ENCODE assay signal across 26 cellular contexts in genomic region chr1:168139070-168139469, GRCh38. TPM values are rescaled to one million over a fixed set of nuclear protein-coding genes. Genes with fewer than 3 reads are reported as not detected.
"Had no signal": no experiment of that assay in that cellular context is flagged by ENCODE, and none has a peak within 500 bp of the region (broad histone marks: within the 10 kb centered on the region; RNA-seq: fewer than 3 reads in every experiment).

No MANE protein-coding gene starts in this region.

- FAIRE-seq: endothelial cell of umbilical vein, kidney had no signal

- H3K9me3 ChIP-seq: esophagus muscularis mucosa, gastroesophageal sphincter, heart left ventricle, prostate gland, right atrium auricular region, sigmoid colon, spleen, thoracic aorta, tibial nerve, upper lobe of right lung, uterus had no signal

- H3K36me3 Mint-ChIP-seq: natural killer cell; stimulated activated memory B cell treated with anti-CD40 and anti-IgM and Interleukin-4, amounts not matched to agents 10 μg/mL and 1 μg/mL and 100 μg/mL, for 72 hours had no signal

- H3K4me3 Mint-ChIP-seq: memory B cell; stimulated activated memory B cell treated with anti-CD40 and anti-IgM and Interleukin-4, amounts not matched to agents 10 μg/mL and 1 μg/mL and 100 μg/mL, for 72 hours had no signal

- H3K9me3 Mint-ChIP-seq: memory B cell; natural killer cell; neural progenitor cell; stimulated activated memory B cell treated with anti-CD40 and anti-IgM and Interleukin-4, amounts not matched to agents 10 μg/mL and 1 μg/mL and 100 μg/mL, for 72 hours had no signal

- H3K27ac ChIP-seq: coronary artery, foreskin keratinocyte, heart left ventricle, hepatocyte, neural progenitor cell, right atrium auricular region, spleen, thoracic aorta, tibial nerve, upper lobe of right lung had no signal

- ATAC-seq: foreskin keratinocyte; gastroesophageal sphincter; heart left ventricle; left lobe of liver; natural killer cell; stimulated activated memory B cell treated with anti-CD40 and anti-IgM and Interleukin-4, amounts not matched to agents 10 μg/mL and 1 μg/mL and 100 μg/mL, for 72 hours; upper lobe of right lung had no signal

- H3K27ac Mint-ChIP-seq: memory B cell; natural killer cell; neural progenitor cell; stimulated activated memory B cell treated with anti-CD40 and anti-IgM and Interleukin-4, amounts not matched to agents 10 μg/mL and 1 μg/mL and 100 μg/mL, for 72 hours had no signal

- H3K27me3 ChIP-seq: esophagus muscularis mucosa, foreskin keratinocyte, gastroesophageal sphincter, hepatocyte, neural progenitor cell, right atrium auricular region, sigmoid colon, tibial nerve, upper lobe of right lung, uterus had no signal

- H3K4me3 ChIP-seq: coronary artery, esophagus muscularis mucosa, gastroesophageal sphincter, heart left ventricle, hepatocyte, lung, neural progenitor cell, prostate gland, right atrium auricular region, sigmoid colon, spleen, thoracic aorta, tibial nerve, upper lobe of right lung, uterus had no signal

- H3K36me3 ChIP-seq: esophagus muscularis mucosa, gastroesophageal sphincter, heart left ventricle, neural progenitor cell, prostate gland, right atrium auricular region, sigmoid colon, spleen, thoracic aorta, tibial nerve, upper lobe of right lung, uterus had no signal

- H3K4me1 ChIP-seq: prostate gland, uterus had no signal

- DNase-seq: dermis blood vessel endothelial cell; effector memory CD4-positive, alpha-beta T cell; foreskin keratinocyte; heart left ventricle; kidney; natural killer cell; sigmoid colon; spleen; stimulated activated CD4-positive, alpha-beta T cell treated with anti-CD3 and anti-CD28 coated beads, Interleukin-4, amount 100 ng/mL, for 4 hours; stimulated activated naive CD8-positive, alpha-beta T cell treated with anti-CD3 and anti-CD28 coated beads, Interleukin-15, Interleukin-2, amounts not matched to agents 100 U/mL and 50 U/mL, for 24 hours; upper lobe of right lung; uterus had no signal

RNA-seq across cellular contexts. Expression of gene GPR161, which starts 2.3 kb away (rescaled TPM):
- total RNA-seq: natural killer cell had no signal
